1 cellular context compared by ENCODE assay signal in the genomic region with DNA sequence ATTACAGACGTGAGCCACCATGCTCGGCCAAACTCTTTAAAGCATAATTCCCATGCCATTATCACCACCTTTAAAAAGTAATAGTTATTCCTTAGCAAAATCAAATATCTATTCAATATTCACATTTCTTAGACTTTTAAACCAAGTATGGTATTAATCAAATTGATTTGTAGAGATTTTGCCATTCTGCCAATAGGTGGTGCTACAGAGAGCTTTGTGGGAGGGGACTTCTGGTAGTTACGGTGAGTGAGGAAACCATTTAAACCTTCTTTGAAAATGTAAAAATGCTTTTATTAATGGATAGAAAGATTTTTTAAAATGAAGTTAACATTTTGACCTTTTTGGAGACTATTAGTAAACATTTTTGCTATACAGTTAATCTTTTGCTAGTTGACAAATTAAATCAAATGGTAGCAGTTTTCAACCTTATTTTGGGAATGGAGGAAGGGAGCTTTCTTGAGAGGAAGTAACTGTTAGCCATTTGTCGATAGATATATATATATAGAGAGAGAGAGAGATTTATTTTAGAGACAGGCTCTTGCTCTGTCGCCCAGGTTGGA.
TF ChIP-seq lines count a peak whose summit lies in the region.

No MANE protein-coding gene starts in this region.

TF ChIP-seq in endothelial cell of umbilical vein, 7 proteins besides CTCF, POLR2A, EP300 and RAD21:
- TF ChIP-seq JUN (IDR thresholded peaks at IDR 0.05; ENCODE audit: borderline replicate concordance, insufficient read depth, insufficient read length, low read depth), result no peak
- no peak for TF ChIP-seq EZH2 (IDR thresholded peaks at IDR 0.05; ENCODE audit: borderline replicate concordance, low read depth, low read length, severe bottlenecking)
- TF ChIP-seq, protein P1, sequence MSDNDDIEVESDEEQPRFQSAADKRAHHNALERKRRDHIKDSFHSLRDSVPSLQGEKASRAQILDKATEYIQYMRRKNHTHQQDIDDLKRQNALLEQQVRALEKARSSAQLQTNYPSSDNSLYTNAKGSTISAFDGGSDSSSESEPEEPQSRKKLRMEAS (IDR thresholded peaks at IDR 0.05; ENCODE audit: insufficient read depth, insufficient read length), result no peak
- no peak for TF ChIP-seq FOS (IDR thresholded peaks at IDR 0.05; ENCODE audit: borderline replicate concordance, insufficient read depth, low read length)
- TF ChIP-seq MYC (IDR thresholded peaks at IDR 0.05; ENCODE audit: low read depth, low read length), result no peak
- TF ChIP-seq GATA2 (IDR thresholded peaks at IDR 0.05; ENCODE audit: insufficient read depth, insufficient read length, low read depth, low read length), result no peak
- no peak for TF ChIP-seq POLR2AphosphoS5 (IDR thresholded peaks at IDR 0.05; ENCODE audit: insufficient read depth, low read depth, low read length)
